ENCODE assay signal across 12 cellular contexts in the genomic region with DNA sequence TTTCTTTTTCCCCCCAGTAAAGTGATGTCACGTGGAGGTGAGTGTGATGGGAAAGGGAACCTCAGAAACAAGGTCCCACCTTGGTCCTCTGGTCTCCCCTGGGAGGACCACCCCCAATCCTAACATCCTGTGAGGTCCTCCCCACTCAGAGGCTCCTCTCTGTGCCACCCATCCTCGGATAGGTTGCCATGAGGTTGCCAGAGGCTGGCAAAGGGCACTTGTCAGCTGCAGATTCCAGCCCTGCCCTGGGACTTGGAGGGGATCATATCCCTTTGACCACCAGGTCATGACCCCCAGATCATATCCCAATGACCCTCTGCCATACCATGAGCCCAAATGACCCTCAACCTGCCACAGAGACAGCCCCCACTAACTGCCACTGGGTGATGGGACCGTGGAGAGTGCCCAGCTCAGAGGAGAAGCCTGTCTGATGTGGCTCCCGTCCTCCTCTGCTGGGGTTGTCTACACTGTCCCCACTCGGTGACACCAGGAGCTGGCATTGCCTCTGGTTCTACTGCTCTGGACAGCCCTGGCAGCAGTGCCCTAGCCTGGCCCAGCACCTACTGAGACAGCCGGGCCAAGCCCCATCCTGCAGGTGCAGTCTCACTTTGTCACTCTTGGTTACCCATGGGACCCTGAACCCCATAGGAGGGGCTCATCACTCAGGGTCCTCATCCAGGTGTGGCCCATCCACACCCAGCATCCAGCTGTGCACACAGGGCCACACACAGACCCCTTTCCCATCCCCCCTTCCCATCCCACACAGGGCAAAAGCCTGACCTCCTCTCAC.
DNase-seq lines count a peak whose midpoint lies in the region; ATAC-seq and TF ChIP-seq lines count a peak whose summit lies in the region.
"Had no signal": no experiment of that assay in that cellular context is flagged by ENCODE, and none has a peak within 500 bp of the region (broad histone marks: within the 10 kb centered on the region; RNA-seq: fewer than 3 reads in every experiment).

No MANE protein-coding gene starts in this region.

- no peak overlapping the region for H3K4me3 Mint-ChIP-seq in activated naive CD4-positive, alpha-beta T cell treated with anti-CD3 and anti-CD28 coated beads for 36 hours

- H3K36me3 Mint-ChIP-seq in activated naive CD4-positive, alpha-beta T cell treated with anti-CD3 and anti-CD28 coated beads for 36 hours (ENCODE audit: low read depth), result peaks cover 1% of the 10 kb centered on the region

- no peak for TF ChIP-seq EP300 in transverse colon (IDR thresholded peaks at IDR 0.05; ENCODE audit: low read depth)

- no peaks in the 10 kb centered on the region for H3K9me3 ChIP-seq in mucosa of descending colon
- H3K9me3 ChIP-seq in transverse colon, result no peaks in the 10 kb centered on the region

- H3K27me3 Mint-ChIP-seq in activated naive CD4-positive, alpha-beta T cell treated with anti-CD3 and anti-CD28 coated beads for 36 hours (ENCODE audit: low read depth), result no peaks in the 10 kb centered on the region

- H3K4me3 ChIP-seq in coronary artery (no peak overlapping the region), mucosa of descending colon (no peak overlapping the region), transverse colon (no peak overlapping the region)
- H3K4me3 ChIP-seq: SJCRH30, skin epidermis had no signal

- 96% methylated on average over 6 of the region's 6 CpGs; no CpG with 5 or more reads in 1 of the 2 donors for WGBS in transverse colon (ENCODE audit: low coverage in 1 of 2), 2 donors

- ATAC-seq in mucosa of descending colon (no peak), GM21529 (IDR thresholded peaks at IDR 0.05; ENCODE audit: unreplicated experiment) (no peak)

- CTCF ChIA-PET in activated naive CD4-positive, alpha-beta T cell treated with anti-CD3 and anti-CD28 coated beads for 36 hours (lab: Charles Lee), result interaction anchor here (1.4 kb wide), 1 partner anchor 98 kb away, joined by 4 read pairs; no protein-coding TSS in a partner anchor

- intact Hi-C loops in activated naive CD4-positive, alpha-beta T cell treated with anti-CD3 and anti-CD28 coated beads for 36 hours (cut with micrococcal nuclease), result no loop called here
- intact Hi-C loops in mucosa of descending colon (cut with DNase I, micrococcal nuclease) (no loop called here), transverse colon (cut with DNase I; ENCODE audit: low total_unique reads) (no loop called here)

- no peak overlapping the region for H3K27ac Mint-ChIP-seq in activated naive CD4-positive, alpha-beta T cell treated with anti-CD3 and anti-CD28 coated beads for 36 hours

- TF ChIP-seq POLR2A in transverse colon (IDR thresholded peaks at IDR 0.05), result no peak

- no peaks in the 10 kb centered on the region for H3K4me1 ChIP-seq in mucosa of descending colon (ENCODE audit: low read depth)
- peaks cover 0 to 13% (median 7%) of the 10 kb centered on the region in 4 donors for H3K4me1 ChIP-seq in transverse colon
- H3K4me1 ChIP-seq: SJCRH30 had no signal

- no peaks in the 10 kb centered on the region for H3K27me3 ChIP-seq in transverse colon
- H3K27me3 ChIP-seq: SJCRH30 had no signal

- H3K36me3 ChIP-seq in mucosa of descending colon (ENCODE audit: low read depth), result no peaks in the 10 kb centered on the region
- H3K36me3 ChIP-seq in transverse colon, result no peaks in the 10 kb centered on the region
- H3K36me3 ChIP-seq: SJCRH30 had no signal

- in situ Hi-C loops in transverse colon (cut with MboI; ENCODE audit: low pct_ligation_motif_present in 1 of 4, low pct_unique_long_range_greater_than_20kb in 1 of 4, low sequenced_read_pairs in 3 of 4), result no loop called here

- peak; percentile 2 for DNase-seq in activated naive CD4-positive, alpha-beta T cell treated with anti-CD3 and anti-CD28 coated beads for 36 hours
- no peak for DNase-seq in activated naive CD4-positive, alpha-beta T cell treated with Interleukin-2 at 50 U/mL for 16 hours
- peak; percentile 68 for DNase-seq in coronary artery (ENCODE audit: low spot score)
- DNase-seq in mucosa of descending colon, result peak in 2 of 3 donors; percentile 12 to 23
- peak; percentile 4 for DNase-seq in transverse colon
- no peak for DNase-seq in HuH-7.5 (ENCODE audit: low spot score)
- DNase-seq in effector CD8-positive, alpha-beta T cell (lab: John Stamatoyannopoulos, UW), result no peak
- DNase-seq: DMS 273 treated with DMSO at 0.1 percent for 48 hours, MV-4-11 had no signal

- no peak for TF ChIP-seq CTCF in coronary artery (IDR thresholded peaks at IDR 0.05)
- TF ChIP-seq CTCF in mucosa of descending colon (IDR thresholded peaks at IDR 0.05), result no peak
- no peak for TF ChIP-seq CTCF in transverse colon (IDR thresholded peaks at IDR 0.05)

- no peaks in the 10 kb centered on the region for H3K9me3 Mint-ChIP-seq in activated naive CD4-positive, alpha-beta T cell treated with anti-CD3 and anti-CD28 coated beads for 36 hours

- no peak overlapping the region for H3K27ac ChIP-seq in coronary artery
- H3K27ac ChIP-seq in transverse colon, result no peak overlapping the region
- H3K27ac ChIP-seq: SJCRH30, skin epidermis had no signal

- H3K4me1 Mint-ChIP-seq in activated naive CD4-positive, alpha-beta T cell treated with anti-CD3 and anti-CD28 coated beads for 36 hours (ENCODE audit: low read depth), result peaks cover 7% of the 10 kb centered on the region

Comparison
In these comparisons a context has a peak if more than half of its experiments do, and no peak if none do; other contexts are left out.
1. DNase-seq: peak in activated naive CD4-positive, alpha-beta T cell treated with anti-CD3 and anti-CD28 coated beads for 36 hours (single experiment), coronary artery (single experiment), mucosa of descending colon (2 of 3) and transverse colon (single experiment); none in activated naive CD4-positive, alpha-beta T cell treated with Interleukin-2 at 50 U/mL for 16 hours (single experiment), HuH-7.5 (single experiment) and effector CD8-positive, alpha-beta T cell (single experiment).